26 cellular contexts compared by ENCODE assay signal in the genomic region with DNA sequence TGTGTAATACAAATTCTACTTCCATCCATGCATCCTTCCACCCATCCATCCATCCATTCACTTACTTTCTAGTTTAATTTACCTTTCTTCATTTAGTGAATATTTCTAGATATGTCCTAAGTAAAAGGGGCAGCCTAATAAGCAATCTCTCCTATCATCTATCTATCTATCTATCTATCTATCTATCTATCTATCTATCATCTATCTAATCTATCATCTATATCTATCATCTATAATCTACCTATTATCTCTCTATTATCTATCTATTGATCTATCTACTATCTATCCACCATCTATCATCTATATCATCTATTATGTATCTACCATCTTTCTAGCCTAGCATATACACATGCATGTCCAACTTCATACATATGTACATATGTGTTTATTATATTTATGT.
"Had no signal": no experiment of that assay in that cellular context is flagged by ENCODE, and none has a peak within 500 bp of the region (broad histone marks: within the 10 kb centered on the region; RNA-seq: fewer than 3 reads in every experiment).

No MANE protein-coding gene starts in this region.

- ATAC-seq: stimulated activated effector memory CD8-positive, alpha-beta T cell treated with anti-CD3 and anti-CD28 coated beads, Interleukin-12 subunit alpha, Interleukin-12 subunit beta, amount 100 ng/mL, for 72 hours; stimulated activated memory B cell treated with anti-CD40 and anti-IgM and Interleukin-4, amounts not matched to agents 10 μg/mL and 1 μg/mL and 100 μg/mL, for 72 hours; stimulated activated naive B cell treated with anti-CD40 and anti-IgM and Interleukin-4, amounts not matched to agents 10 μg/mL and 1 μg/mL and 100 μg/mL, for 72 hours; stimulated activated naive CD8-positive, alpha-beta T cell treated with anti-CD3 and anti-CD28 coated beads, Interleukin-15, amount 100 ng/mL, for 72 hours; stimulated activated naive CD8-positive, alpha-beta T cell treated with anti-CD3 and anti-CD28 coated beads, Interleukin-15, Interleukin-2, amounts not matched to agents 100 U/mL and 50 U/mL, for 24 hours; upper lobe of right lung had no signal

- H3K36me3 ChIP-seq: stomach, suprapubic skin, thoracic aorta, thyroid gland, tibial artery, tibial nerve, transverse colon, upper lobe of left lung, upper lobe of right lung, uterus, vagina had no signal

- H3K4me3 ChIP-seq: stomach, suprapubic skin, testis, thoracic aorta, thyroid gland, tibial artery, tibial nerve, transverse colon, upper lobe of left lung, upper lobe of right lung, uterus, vagina had no signal

- DNase-seq: stimulated activated CD4-positive, alpha-beta T cell treated with anti-CD3 and anti-CD28 coated beads, Interleukin-2, amount 100 ng/mL, for 48 hours; stimulated activated CD4-positive, alpha-beta T cell treated with anti-CD3 and anti-CD28 coated beads, Interleukin-4, amount 100 ng/mL, for 1 hour; stimulated activated CD4-positive, alpha-beta T cell treated with anti-CD3 and anti-CD28 coated beads, Interleukin-4, amount 100 ng/mL, for 24 hours; stimulated activated CD4-positive, alpha-beta T cell treated with anti-CD3 and anti-CD28 coated beads, Interleukin-4, amount 100 ng/mL, for 4 hours; stimulated activated CD8-positive, alpha-beta memory T cell treated with anti-CD3 and anti-CD28 coated beads, Interleukin-4, amount 100 ng/mL, for 48 hours; stimulated activated naive B cell treated with anti-CD40 and anti-IgM and Interleukin-4, amounts not matched to agents 10 μg/mL and 1 μg/mL and 100 μg/mL, for 72 hours; stimulated activated naive CD4-positive, alpha-beta T cell; stimulated activated naive CD4-positive, alpha-beta T cell treated with Interleukin-2 at 50 U/mL for 16 hours; stimulated activated naive CD8-positive, alpha-beta T cell treated with anti-CD3 and anti-CD28 coated beads, Interleukin-15, amount 100 ng/mL, for 72 hours; stimulated activated naive CD8-positive, alpha-beta T cell treated with anti-CD3 and anti-CD28 coated beads, Interleukin-15, Interleukin-2, amounts not matched to agents 100 U/mL and 50 U/mL, for 24 hours; stomach; substantia nigra; testis; thyroid gland; tibial artery; transverse colon; trophoblast cell; upper lobe of left lung; upper lobe of right lung; uterus had no signal

- H3K9me3 ChIP-seq: stomach, suprapubic skin, testis, thoracic aorta, thyroid gland, tibial artery, tibial nerve, transverse colon, upper lobe of left lung, upper lobe of right lung, uterus, vagina had no signal

- H3K27ac ChIP-seq: stomach, suprapubic skin, testis, thoracic aorta, thyroid gland, tibial artery, tibial nerve, transverse colon, upper lobe of left lung, upper lobe of right lung, uterus, vagina had no signal

- H3K4me1 ChIP-seq: stomach, testis, thyroid gland, tibial nerve, transverse colon, upper lobe of left lung, upper lobe of right lung, uterus, vagina had no signal

- H3K27me3 ChIP-seq: suprapubic skin, testis, thyroid gland, tibial nerve, transverse colon, upper lobe of left lung, upper lobe of right lung, uterus, vagina had no signal
